Comparison of ENCODE assay signal across 13 cellular contexts in genomic region chr1:111213412-111213811, GRCh38. TPM values are rescaled to one million over a fixed set of nuclear protein-coding genes. Genes with fewer than 3 reads are reported as not detected.
DNase-seq lines count a peak whose midpoint lies in the region; ATAC-seq and TF ChIP-seq lines count a peak whose summit lies in the region.
"Had no signal": no experiment of that assay in that cellular context is flagged by ENCODE, and none has a peak within 500 bp of the region (broad histone marks: within the 10 kb centered on the region; RNA-seq: fewer than 3 reads in every experiment).

No MANE protein-coding gene starts in this region.

- no peaks in the 10 kb centered on the region for H3K36me3 Mint-ChIP-seq in CD4-positive, CD25-positive, alpha-beta regulatory T cell
- H3K36me3 Mint-ChIP-seq in activated T-cell treated with anti-CD3 and anti-CD28 coated beads, Interleukin-2, amount 50 U/mL, for 72 hours (ENCODE audit: insufficient read depth in 2 of 2) = peaks cover 0 to 4% of the 10 kb centered on the region in 2 donors
- H3K36me3 Mint-ChIP-seq in naive thymus-derived CD8-positive, alpha-beta T cell = no peaks in the 10 kb centered on the region
- no peaks in the 10 kb centered on the region for H3K36me3 Mint-ChIP-seq in glutamatergic neuron (ENCODE audit: unreplicated experiment)

- peaks cover 0 to 9% (median 0%) of the 10 kb centered on the region in 7 donors for H3K9me3 Mint-ChIP-seq in CD4-positive, CD25-positive, alpha-beta regulatory T cell
- peaks cover 0 to 7% of the 10 kb centered on the region in 2 donors for H3K9me3 Mint-ChIP-seq in activated T-cell treated with anti-CD3 and anti-CD28 coated beads, Interleukin-2, amount 50 U/mL, for 72 hours
- H3K9me3 Mint-ChIP-seq in naive thymus-derived CD8-positive, alpha-beta T cell = peaks cover 0 to 9% (median 0%) of the 10 kb centered on the region in 9 donors
- H3K9me3 Mint-ChIP-seq in glutamatergic neuron (ENCODE audit: unreplicated experiment) = no peaks in the 10 kb centered on the region

- intact Hi-C loops in Right ventricle myocardium inferior (cut with DNase I) = no loop called here

- peak overlapping the region; percentile 85 for H3K27ac ChIP-seq in CD4-positive, CD25-positive, alpha-beta regulatory T cell (ENCODE audit: insufficient read depth, low read length, poor library complexity, severe bottlenecking)
- peak overlapping the region; percentile 5; the same call in 1 of the 2 replicates for H3K27ac ChIP-seq in HL-60 (replicated peaks)

- ATAC-seq in CD4-positive, CD25-positive, alpha-beta regulatory T cell (ENCODE audit: low read depth in 2 of 2) = no peak
- no peak for ATAC-seq in activated T-cell treated with anti-CD3 and anti-CD28 coated beads, Interleukin-2, amount 50 U/mL, for 72 hours (replicated peaks in 1 of 2)
- ATAC-seq in naive thymus-derived CD8-positive, alpha-beta T cell = no peak
- ATAC-seq in Right ventricle myocardium inferior = no peak

- POLR2A ChIA-PET in naive thymus-derived CD8-positive, alpha-beta T cell (lab: Charles Lee) = interaction anchor here (1.3 to 23.4 kb wide), 2 partner anchors 18 to 30 kb away, joined by 8 to 1200 read pairs; partner anchors contain the start of gene DENND2D

- H3K9me3 ChIP-seq in CD4-positive, CD25-positive, alpha-beta regulatory T cell (ENCODE audit: control insufficient read depth in 2 of 2, low read length in 2 of 2) = no peaks in the 10 kb centered on the region

- TF ChIP-seq CTCF in HL-60 (IDR thresholded peaks at IDR 0.05; ENCODE audit: insufficient read depth, low read length) = no peak
- TF ChIP-seq CTCF in GM20000 (IDR thresholded peaks at IDR 0.05; ENCODE audit: extremely low read depth, missing control alignments) = no peak
- no peak for TF ChIP-seq CTCF in glutamatergic neuron (IDR thresholded peaks at IDR 0.05; ENCODE audit: partially characterized antibody, unreplicated experiment)

- peaks cover 6% of the 10 kb centered on the region for H3K27me3 Mint-ChIP-seq in CD4-positive, CD25-positive, alpha-beta regulatory T cell
- no peaks in the 10 kb centered on the region for H3K27me3 Mint-ChIP-seq in activated T-cell treated with anti-CD3 and anti-CD28 coated beads, Interleukin-2, amount 50 U/mL, for 72 hours (ENCODE audit: low read depth)
- H3K27me3 Mint-ChIP-seq in naive thymus-derived CD8-positive, alpha-beta T cell = peaks cover 0 to 3% (median 0%) of the 10 kb centered on the region in 5 donors
- H3K27me3 Mint-ChIP-seq in glutamatergic neuron (ENCODE audit: unreplicated experiment) = peaks cover 3% of the 10 kb centered on the region

- peaks cover 29 to 94% (median 63%) of the 10 kb centered on the region in 4 donors for H3K4me1 Mint-ChIP-seq in CD4-positive, CD25-positive, alpha-beta regulatory T cell
- H3K4me1 Mint-ChIP-seq in activated T-cell treated with anti-CD3 and anti-CD28 coated beads, Interleukin-2, amount 50 U/mL, for 72 hours (ENCODE audit: low read depth) = peaks cover 82% of the 10 kb centered on the region
- peaks cover 55 to 94% (median 89%) of the 10 kb centered on the region in 4 donors for H3K4me1 Mint-ChIP-seq in naive thymus-derived CD8-positive, alpha-beta T cell
- no peaks in the 10 kb centered on the region for H3K4me1 Mint-ChIP-seq in glutamatergic neuron (ENCODE audit: low read depth, unreplicated experiment)

- H3K4me3 Mint-ChIP-seq in CD4-positive, CD25-positive, alpha-beta regulatory T cell = peak overlapping the region; percentile 68 to 91 (median 77)
- peak overlapping the region; percentile 76 to 82 for H3K4me3 Mint-ChIP-seq in activated T-cell treated with anti-CD3 and anti-CD28 coated beads, Interleukin-2, amount 50 U/mL, for 72 hours
- peak overlapping the region; percentile 44 to 95 (median 78) for H3K4me3 Mint-ChIP-seq in naive thymus-derived CD8-positive, alpha-beta T cell
- no peak overlapping the region for H3K4me3 Mint-ChIP-seq in glutamatergic neuron (ENCODE audit: unreplicated experiment)

- peak in 1 of 3 donors; percentile 68 for DNase-seq in CD4-positive, CD25-positive, alpha-beta regulatory T cell
- peak in 1 of 2 experiments; percentile 45 for DNase-seq in HL-60 (ENCODE audit: low read depth in 1 of 2, low spot score in 1 of 2)
- DNase-seq in activated T-cell treated with anti-CD3 and anti-CD28 coated beads, Interleukin-2, amount 50 U/mL, for 72 hours = no peak
- peak in 1 of 10 donors; percentile 48 for DNase-seq in naive thymus-derived CD8-positive, alpha-beta T cell
- DNase-seq in GM20000 (ENCODE audit: low spot score) = no peak
- no peak for DNase-seq in Right ventricle myocardium inferior (ENCODE audit: missing footprints)
- no peak for DNase-seq in glutamatergic neuron
- DNase-seq in stimulated activated CD4-positive, alpha-beta T cell treated with anti-CD3 and anti-CD28 coated beads, Interleukin-12 subunit alpha, Interleukin-12 subunit beta, amount 100 ng/mL, for 4 hours = no peak
- DNase-seq: activated CD4-positive, alpha-beta T cell treated with anti-CD3 and anti-CD28 coated beads, Interleukin-2, amount 50 U/mL, for 1 hour; foreskin melanocyte; NCI-H1694 treated with DMSO at 0.1 percent for 48 hours; stimulated activated CD4-positive, alpha-beta T cell treated with anti-CD3 and anti-CD28 coated beads, Interleukin-4, amount 100 ng/mL, for 24 hours had no signal

- no peaks in the 10 kb centered on the region for H3K27me3 ChIP-seq in CD4-positive, CD25-positive, alpha-beta regulatory T cell (ENCODE audit: control insufficient read depth, insufficient read depth, low read length)
- H3K27me3 ChIP-seq in HL-60 (ENCODE audit: insufficient read depth, poor library complexity, severe bottlenecking) = no peaks in the 10 kb centered on the region

- peak overlapping the region; percentile 34 for H3K4me3 ChIP-seq in CD4-positive, CD25-positive, alpha-beta regulatory T cell (ENCODE audit: low read depth, low read length)
- H3K4me3 ChIP-seq in HL-60 (replicated peaks; ENCODE audit: insufficient read depth, low read length) = no peak overlapping the region

- no peaks in the 10 kb centered on the region for H3K36me3 ChIP-seq in CD4-positive, CD25-positive, alpha-beta regulatory T cell (ENCODE audit: control insufficient read depth, insufficient read depth, low read length)

- H3K4me1 ChIP-seq in CD4-positive, CD25-positive, alpha-beta regulatory T cell (ENCODE audit: control insufficient read depth, insufficient read depth, low read length, poor library complexity, severe bottlenecking) = peaks cover 59% of the 10 kb centered on the region

- peak overlapping the region; percentile 91 to 98 (median 93) for H3K27ac Mint-ChIP-seq in CD4-positive, CD25-positive, alpha-beta regulatory T cell
- peak overlapping the region; percentile 94 for H3K27ac Mint-ChIP-seq in activated T-cell treated with anti-CD3 and anti-CD28 coated beads, Interleukin-2, amount 50 U/mL, for 72 hours
- peak overlapping the region; percentile 76 to 99 (median 96) for H3K27ac Mint-ChIP-seq in naive thymus-derived CD8-positive, alpha-beta T cell
- no peak overlapping the region for H3K27ac Mint-ChIP-seq in glutamatergic neuron (ENCODE audit: unreplicated experiment)

RNA-seq across cellular contexts. Expression of gene DENND2D, which starts 13.0 kb away (rescaled TPM):
- 83.8 TPM for total RNA-seq in CD4-positive, CD25-positive, alpha-beta regulatory T cell
- 100 to 1,000 TPM in 3 of 4 donors, 10 to 100 TPM in 1; 85.6 to 196 (median 119) TPM for polyA plus RNA-seq in CD4-positive, CD25-positive, alpha-beta regulatory T cell
- 100 to 1,000 TPM; 134 to 165 TPM for total RNA-seq in activated T-cell treated with anti-CD3 and anti-CD28 coated beads, Interleukin-2, amount 50 U/mL, for 72 hours
- 100 to 1,000 TPM; 274 to 289 TPM for total RNA-seq in naive thymus-derived CD8-positive, alpha-beta T cell
- 100 to 1,000 TPM; 161 to 395 (median 225) TPM for polyA plus RNA-seq in naive thymus-derived CD8-positive, alpha-beta T cell
- total RNA-seq in Right ventricle myocardium inferior (3.5 TPM), glutamatergic neuron (ENCODE audit: unreplicated experiment) (not detected)

RNA-seq across cellular contexts. Expression of gene CHI3L2, which starts 14.1 kb away (rescaled TPM):
- total RNA-seq in CD4-positive, CD25-positive, alpha-beta regulatory T cell = 5.0 TPM
- 10 to 100 TPM in 2 of 4 donors, 1 to 10 TPM in 2; 7.6 to 15.8 (median 12.5) TPM for polyA plus RNA-seq in CD4-positive, CD25-positive, alpha-beta regulatory T cell
- total RNA-seq in activated T-cell treated with anti-CD3 and anti-CD28 coated beads, Interleukin-2, amount 50 U/mL, for 72 hours = 10 to 100 TPM in 1 of 2 donors, 1 to 10 TPM in 1; 9.0 to 10.6 TPM
- 1 to 10 TPM; 5.7 to 6.5 TPM for total RNA-seq in naive thymus-derived CD8-positive, alpha-beta T cell
- 10 to 100 TPM; 45.4 to 69.0 (median 48.6) TPM for polyA plus RNA-seq in naive thymus-derived CD8-positive, alpha-beta T cell
- 7.5 TPM for total RNA-seq in Right ventricle myocardium inferior
- total RNA-seq in glutamatergic neuron (ENCODE audit: unreplicated experiment) = not detected
- total RNA-seq: pulmonary artery endothelial cell had no signal

Comparison
In these comparisons a context has a peak if more than half of its experiments do, and no peak if none do; other contexts are left out.
1. RNA of gene DENND2D, which starts 13.0 kb away (total RNA-seq): 274 to 289 TPM in naive thymus-derived CD8-positive, alpha-beta T cell, 134 to 165 TPM in activated T-cell treated with anti-CD3 and anti-CD28 coated beads, Interleukin-2, amount 50 U/mL, for 72 hours and 83.8 TPM in CD4-positive, CD25-positive, alpha-beta regulatory T cell (single experiment); 3.5 TPM in Right ventricle myocardium inferior (single experiment) and not detected in glutamatergic neuron (single experiment); every median in the first group is over 10 times any median in the second.